ENCODE assay signal across 26 cellular contexts in the genomic region with DNA sequence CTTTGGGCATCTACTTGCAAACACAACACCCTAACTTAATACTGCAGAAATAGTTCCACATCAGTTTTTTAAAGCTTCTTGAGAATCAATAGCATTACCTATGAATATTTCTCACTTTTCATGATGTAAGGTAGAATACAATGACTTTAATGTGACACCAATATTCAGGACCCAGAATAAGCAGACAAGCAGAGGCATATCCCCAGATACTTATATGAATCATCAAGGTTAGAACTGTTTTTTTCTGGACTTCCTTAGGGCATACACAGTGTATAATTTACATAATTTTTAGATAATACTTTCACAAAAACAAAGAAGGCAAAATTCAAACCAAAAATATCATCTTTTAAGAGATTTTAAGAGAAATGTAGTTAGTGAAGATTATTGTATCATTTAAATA.
"Had no signal": no experiment of that assay in that cellular context is flagged by ENCODE, and none has a peak within 500 bp of the region (broad histone marks: within the 10 kb centered on the region; RNA-seq: fewer than 3 reads in every experiment).

No MANE protein-coding gene starts in this region.

- H3K36me3 ChIP-seq: ascending aorta, brain microvascular endothelial cell, esophagus squamous epithelium, gastrocnemius medialis, left ventricle myocardium inferior, neutrophil, right lobe of liver, thoracic aorta, uterus had no signal

- ATAC-seq: gastrocnemius medialis, right lobe of liver had no signal

- H3K79me2 ChIP-seq: hepatocyte had no signal

- H3K9me3 ChIP-seq: ascending aorta, esophagus squamous epithelium, gastrocnemius medialis, neutrophil, right lobe of liver, thoracic aorta, uterus had no signal

- H3K4me3 ChIP-seq: ascending aorta, esophagus squamous epithelium, gastrocnemius medialis, hepatocyte, left ventricle myocardium inferior, lung, right lobe of liver, thoracic aorta, uterus had no signal

- DNase-seq: activated CD4-positive, alpha-beta memory T cell treated with anti-CD3 and anti-CD28 coated beads, Interleukin-2, amount 10 ng/mL, durations not matched to agents 7 days and 5 days; activated CD4-positive, alpha-beta T cell treated with anti-CD3 and anti-CD28 coated beads, Interleukin-2, amount 10 ng/mL, durations not matched to agents 24 days and 14 days; activated CD4-positive, CD25-positive, alpha-beta regulatory T cell treated with anti-CD3 and anti-CD28 coated beads, Interleukin-2, amount 50 U/mL, for 72 hours; activated CD8-positive, alpha-beta memory T cell treated with anti-CD3 and anti-CD28 coated beads, Interleukin-2, amount 50 U/mL, for 48 hours; activated gamma-delta T cell; activated naive CD4-positive, alpha-beta T cell treated with anti-CD3 and anti-CD28 coated beads, Interleukin-2, amount 10 ng/mL, durations not matched to agents 7 days and 5 days; activated naive CD8-positive, alpha-beta T cell treated with anti-CD3 and anti-CD28 coated beads, Interleukin-2, amount 10 ng/mL, durations not matched to agents 7 days and 5 days; activated T-cell treated with anti-CD3 and anti-CD28 coated beads, Interleukin-2, amount 50 U/mL, for 24 hours; brain microvascular endothelial cell; central memory CD4-positive, alpha-beta T cell; esophagus squamous epithelium; gastrocnemius medialis; islet precursor cell; left ventricle myocardium inferior; naive B cell; nephron progenitor cell; right lobe of liver; stimulated activated CD4-positive, alpha-beta T cell treated with anti-CD3 and anti-CD28 coated beads, Interleukin-12 subunit alpha, Interleukin-12 subunit beta, amount 100 ng/mL, for 4 hours; stimulated activated CD4-positive, alpha-beta T cell treated with anti-CD3 and anti-CD28 coated beads, Interleukin-4, amount 100 ng/mL, for 1 hour; T-helper 2 cell; uterus had no signal

- H3K4me1 ChIP-seq: ascending aorta, esophagus squamous epithelium, gastrocnemius medialis, left ventricle myocardium inferior, right lobe of liver, uterus had no signal

- H2AFZ ChIP-seq: hepatocyte had no signal

- H3K27ac ChIP-seq: ascending aorta, brain microvascular endothelial cell, esophagus squamous epithelium, gastrocnemius medialis, hepatocyte, left ventricle myocardium inferior, neutrophil, right lobe of liver, thoracic aorta, uterus had no signal

- H3K4me2 ChIP-seq: hepatocyte had no signal

- H3K27me3 ChIP-seq: ascending aorta, brain microvascular endothelial cell, esophagus squamous epithelium, gastrocnemius medialis, hepatocyte, neutrophil, right lobe of liver, uterus had no signal
